ENCODE assay signal across 9 cellular contexts in genomic region chr1:231423648-231424047, GRCh38. TPM values are rescaled to one million over a fixed set of nuclear protein-coding genes. Genes with fewer than 3 reads are reported as not detected.
DNase-seq lines count a peak whose midpoint lies in the region; ATAC-seq, FAIRE-seq and TF ChIP-seq lines count a peak whose summit lies in the region.
"Had no signal": no experiment of that assay in that cellular context is flagged by ENCODE, and none has a peak within 500 bp of the region (broad histone marks: within the 10 kb centered on the region; RNA-seq: fewer than 3 reads in every experiment).

No MANE protein-coding gene starts in this region.

- H3K36me3 ChIP-seq in astrocyte (ENCODE audit: insufficient read depth, low read length): no peaks in the 10 kb centered on the region
- H3K36me3 ChIP-seq: ascending aorta had no signal

- H3K4me3 Mint-ChIP-seq in astrocyte (ENCODE audit: unreplicated experiment) (peak overlapping the region; percentile 92), neural crest cell (peak overlapping the region; percentile 62)

- peaks cover 10% of the 10 kb centered on the region for H3K4me1 Mint-ChIP-seq in astrocyte (ENCODE audit: low read depth, unreplicated experiment)
- peaks cover 36% of the 10 kb centered on the region for H3K4me1 Mint-ChIP-seq in neural crest cell

- FAIRE-seq in astrocyte (lab: Jason Lieb, UNC): no peak

- no peak overlapping the region for H3K27ac ChIP-seq in astrocyte (ENCODE audit: low read depth, low read length)

- no peak overlapping the region for H2AFZ ChIP-seq in astrocyte (ENCODE audit: low read depth, low read length)

- H3K27ac Mint-ChIP-seq in astrocyte (ENCODE audit: unreplicated experiment) (no peak overlapping the region), neural crest cell (ENCODE audit: unreplicated experiment) (no peak overlapping the region)

- no peak overlapping the region for H3K4me3 ChIP-seq in astrocyte (ENCODE audit: insufficient read depth, low read depth, low read length)

- H3K9ac ChIP-seq in astrocyte (ENCODE audit: low read length): no peak overlapping the region

- H3K4me2 ChIP-seq in astrocyte (ENCODE audit: low read length): no peak overlapping the region

- H3K4me1 ChIP-seq in astrocyte (ENCODE audit: insufficient read depth, low read length): peaks cover 10% of the 10 kb centered on the region

- H3K9me3 Mint-ChIP-seq in astrocyte (ENCODE audit: unreplicated experiment) (no peaks in the 10 kb centered on the region), neural crest cell (no peaks in the 10 kb centered on the region)

- no peaks in the 10 kb centered on the region for H3K27me3 ChIP-seq in astrocyte (ENCODE audit: insufficient read depth, low read length)
- H3K27me3 ChIP-seq: ascending aorta had no signal

- H3K27me3 Mint-ChIP-seq in astrocyte (ENCODE audit: low read depth, unreplicated experiment): no peaks in the 10 kb centered on the region
- peaks cover 10% of the 10 kb centered on the region for H3K27me3 Mint-ChIP-seq in neural crest cell (ENCODE audit: low read depth)

- peaks cover 25% of the 10 kb centered on the region for H4K20me1 ChIP-seq in astrocyte (ENCODE audit: insufficient read depth, low read length)

- H3K36me3 Mint-ChIP-seq in astrocyte (ENCODE audit: low read depth, unreplicated experiment): peaks cover 2% of the 10 kb centered on the region
- H3K36me3 Mint-ChIP-seq in neural crest cell (ENCODE audit: low read depth): no peaks in the 10 kb centered on the region

- H3K79me2 ChIP-seq in astrocyte (ENCODE audit: insufficient read depth, low read length): peaks cover 27% of the 10 kb centered on the region

- H3K9me3 ChIP-seq in astrocyte (ENCODE audit: insufficient read depth, low read depth, low read length): no peaks in the 10 kb centered on the region
- H3K9me3 ChIP-seq: ascending aorta had no signal

- ATAC-seq in GM21526 (IDR thresholded peaks at IDR 0.05; ENCODE audit: low FRiP score, unreplicated experiment) (no peak), HG03139 (IDR thresholded peaks at IDR 0.05; ENCODE audit: unreplicated experiment) (no peak)

- no peak for TF ChIP-seq CTCF in astrocyte (IDR thresholded peaks at IDR 0.05; ENCODE audit: insufficient read depth, low read depth, low read length)
- no peak for TF ChIP-seq CTCF in neural crest cell (conservative IDR thresholded peaks at IDR 0.05)

- DNase-seq in DMS153 (lab: John Stamatoyannopoulos, UW) (peak; percentile 84), NCI-H1105 treated with DMSO at 0.1 percent for 48 hours (lab: John Stamatoyannopoulos, UW) (peak; percentile 25), astrocyte (ENCODE audit: low read depth) (no peak), neural crest cell (ENCODE audit: low read depth, low spot score) (no peak), AML-193 (lab: John Stamatoyannopoulos, UW) (no peak), occipital lobe (lab: John Stamatoyannopoulos, UW) (no peak)

RNA-seq across cellular contexts. Expression of gene EGLN1, which starts 1.6 kb away (rescaled TPM):
- total RNA-seq in astrocyte (34.5 and 35.5 TPM in 2 replicates), neural crest cell (21.6 and 24.4 TPM in 2 replicates), occipital lobe (83.1 TPM)

Comparison
In these comparisons a context has a peak if more than half of its experiments do, and no peak if none do; other contexts are left out.
1. DNase-seq: peak in DMS153 (single experiment) and NCI-H1105 treated with DMSO at 0.1 percent for 48 hours (single experiment); none in astrocyte (single experiment), neural crest cell (single experiment), AML-193 (0 of 2) and occipital lobe (single experiment).